8 cellular contexts compared by ENCODE assay signal in genomic region chr6:25279748-25280616, GRCh38. TPM values are rescaled to one million over a fixed set of nuclear protein-coding genes. Genes with fewer than 3 reads are reported as not detected.
A peak's percentile ranks its signal among the peaks of the same experiment; 100 is the strongest.
DNase-seq lines count a peak whose midpoint lies in the region; ATAC-seq and TF ChIP-seq lines count a peak whose summit lies in the region.

No MANE protein-coding gene starts in this region.

- peak; percentile 44 for DNase-seq in Daoy (ENCODE audit: low read depth)
- DNase-seq in WERI-Rb-1, result peak; percentile 48
- peak; percentile 27 for DNase-seq in mucosa of gallbladder (ENCODE audit: low spot score)
- no peak for DNase-seq in tibial nerve (ENCODE audit: low spot score in 2 of 2)
- no peak for DNase-seq in middle frontal gyrus (ENCODE audit: extremely low spot score, low spot score)

- H3K9me3 ChIP-seq in WERI-Rb-1 (ENCODE audit: severe bottlenecking), result no peaks in the 10 kb centered on the region
- no peaks in the 10 kb centered on the region for H3K9me3 ChIP-seq in ectodermal cell (ENCODE audit: control insufficient read depth, low read length)
- no peaks in the 10 kb centered on the region for H3K9me3 ChIP-seq in tibial nerve

- H3K4me3 ChIP-seq in WERI-Rb-1 (ENCODE audit: low read depth, low read length) (peak overlapping the region; percentile 79), ectodermal cell (ENCODE audit: insufficient read depth, low read depth, low read length) (peak overlapping the region; percentile 79), tibial nerve (peak overlapping the region; percentile 71 to 90 (median 80))

- no peaks in the 10 kb centered on the region for H3K36me3 ChIP-seq in WERI-Rb-1
- H3K36me3 ChIP-seq in ectodermal cell (ENCODE audit: control insufficient read depth, insufficient read depth, low read length), result no peaks in the 10 kb centered on the region
- no peaks in the 10 kb centered on the region for H3K36me3 ChIP-seq in tibial nerve

- H3K4me1 ChIP-seq in ectodermal cell (ENCODE audit: control insufficient read depth, insufficient read depth, low read length), result peaks cover 8% of the 10 kb centered on the region
- H3K4me1 ChIP-seq in tibial nerve, result peaks cover 0 to 44% (median 11%) of the 10 kb centered on the region in 4 donors

- H3K27ac ChIP-seq in WERI-Rb-1 (peak overlapping the region; percentile 91), ectodermal cell (ENCODE audit: insufficient read depth, low read depth, low read length, poor library complexity, severe bottlenecking) (no peak overlapping the region), tibial nerve (peak overlapping the region; percentile 32 to 88 (median 81))

- ATAC-seq in HG02981 (IDR thresholded peaks at IDR 0.05; ENCODE audit: unreplicated experiment) (peak; percentile 38), HG03342 (IDR thresholded peaks at IDR 0.05; ENCODE audit: unreplicated experiment) (no peak)

- no peak for TF ChIP-seq EP300 in tibial nerve (IDR thresholded peaks at IDR 0.05)

- WGBS in ectodermal cell, 2 experiments, result 1% methylated on average over 38 of the region's 38 CpGs
- WGBS in tibial nerve, 2 donors, result 3 to 6% methylated on average over 37 to 38 of the region's 38 CpGs

- H3K27me3 ChIP-seq in WERI-Rb-1 (ENCODE audit: insufficient read depth, low read depth, severe bottlenecking), result no peaks in the 10 kb centered on the region
- peaks cover 8% of the 10 kb centered on the region for H3K27me3 ChIP-seq in ectodermal cell (ENCODE audit: control insufficient read depth, insufficient read depth, low read length, poor library complexity, severe bottlenecking)
- no peaks in the 10 kb centered on the region for H3K27me3 ChIP-seq in tibial nerve

- TF ChIP-seq CTCF in WERI-Rb-1 (IDR thresholded peaks at IDR 0.05; ENCODE audit: low read depth, low read length) (no peak), tibial nerve (IDR thresholded peaks at IDR 0.05) (no peak)

- no peak for TF ChIP-seq POLR2A in tibial nerve (IDR thresholded peaks at IDR 0.05)

RNA-seq across cellular contexts. Expression of gene CARMIL1, which starts 0.8 kb away (rescaled TPM):
- 13.4 and 18.2 TPM in 2 replicates for total RNA-seq in Daoy (2014; rRNA removed; shearing (Covaris generic))
- polyA plus RNA-seq in ectodermal cell (2013, experiment 1 of 4), result 15.2 TPM
- 22.6 TPM for polyA plus RNA-seq in ectodermal cell (2013, experiment 2 of 4)
- polyA plus RNA-seq in ectodermal cell (2013, experiment 3 of 4), result 11.2 TPM
- polyA plus RNA-seq in ectodermal cell (2013, experiment 4 of 4), result 14.7 TPM
- 38.6 TPM for total RNA-seq in mucosa of gallbladder
- 10 to 100 TPM; 29.1 to 43.5 (median 34.1) TPM for total RNA-seq in tibial nerve

Comparison
In these comparisons a context has a peak if more than half of its experiments do, and no peak if none do; other contexts are left out.
1. DNase-seq: peak in Daoy (single experiment), WERI-Rb-1 (single experiment) and mucosa of gallbladder (single experiment); none in tibial nerve (0 of 2) and middle frontal gyrus (single experiment).
2. Peak in every context shown above with its lines, with median percentiles within 50 percentile points of each other: H3K4me3 ChIP-seq.